ENCODE assay signal across 14 cellular contexts in genomic region chr5:93164690-93165089, GRCh38.
DNase-seq lines count a peak whose midpoint lies in the region; ATAC-seq, FAIRE-seq and TF ChIP-seq lines count a peak whose summit lies in the region.
"Had no signal": no experiment of that assay in that cellular context is flagged by ENCODE, and none has a peak within 500 bp of the region (broad histone marks: within the 10 kb centered on the region; RNA-seq: fewer than 3 reads in every experiment).

No MANE protein-coding gene starts in this region.

- H3K27me3 ChIP-seq in astrocyte (ENCODE audit: insufficient read depth, low read length): no peaks in the 10 kb centered on the region
- H3K27me3 ChIP-seq: SJCRH30 had no signal

- H3K36me3 ChIP-seq in astrocyte (ENCODE audit: insufficient read depth, low read length): no peaks in the 10 kb centered on the region
- no peaks in the 10 kb centered on the region for H3K36me3 ChIP-seq in mucosa of descending colon (ENCODE audit: low read depth)
- H3K36me3 ChIP-seq: SJCRH30 had no signal

- no peak overlapping the region for H3K4me2 ChIP-seq in astrocyte (ENCODE audit: low read length)

- H3K79me2 ChIP-seq in astrocyte (ENCODE audit: insufficient read depth, low read length): no peaks in the 10 kb centered on the region

- H3K9ac ChIP-seq in astrocyte (ENCODE audit: low read length): no peak overlapping the region

- FAIRE-seq in astrocyte (lab: Jason Lieb, UNC): peak; percentile 68

- H3K4me1 Mint-ChIP-seq in astrocyte (ENCODE audit: low read depth, unreplicated experiment): peaks cover 28% of the 10 kb centered on the region
- peaks cover 16% of the 10 kb centered on the region for H3K4me1 Mint-ChIP-seq in endothelial cell (ENCODE audit: unreplicated experiment)
- H3K4me1 Mint-ChIP-seq: activated naive CD8-positive, alpha-beta T cell treated with anti-CD3 and anti-CD28 coated beads, Interleukin-2, amount 10 ng/mL, durations not matched to agents 7 days and 5 days had no signal

- no peaks in the 10 kb centered on the region for H4K20me1 ChIP-seq in astrocyte (ENCODE audit: insufficient read depth, low read length)

- DNase-seq in AG08395 (ENCODE audit: low spot score): peak; percentile 75
- peak; percentile 63 for DNase-seq in HS-5 (ENCODE audit: low read depth)
- DNase-seq in astrocyte (ENCODE audit: low read depth): peak; percentile 69
- DNase-seq in left kidney (ENCODE audit: low read depth, low spot score): peak; percentile 29
- no peak for DNase-seq in mucosa of descending colon
- no peak for DNase-seq in endothelial cell (ENCODE audit: low spot score)
- DNase-seq in activated naive CD4-positive, alpha-beta T cell treated with anti-CD3 and anti-CD28 coated beads, Interleukin-2, amount 50 U/mL, for 16 hours: no peak
- DNase-seq: activated CD4-positive, alpha-beta T cell treated with anti-CD3 and anti-CD28 coated beads, Interleukin-2, amount 50 U/mL, for 1 hour; activated naive CD8-positive, alpha-beta T cell treated with anti-CD3 and anti-CD28 coated beads, Interleukin-2, amount 10 ng/mL, durations not matched to agents 7 days and 5 days; erythroblast; left cardiac atrium; retina had no signal

- H3K4me1 ChIP-seq in astrocyte (ENCODE audit: insufficient read depth, low read length): peaks cover 31% of the 10 kb centered on the region
- H3K4me1 ChIP-seq in mucosa of descending colon (ENCODE audit: low read depth): no peaks in the 10 kb centered on the region

- no peaks in the 10 kb centered on the region for H3K27me3 Mint-ChIP-seq in astrocyte (ENCODE audit: low read depth, unreplicated experiment)
- peaks cover 2% of the 10 kb centered on the region for H3K27me3 Mint-ChIP-seq in endothelial cell (ENCODE audit: unreplicated experiment)
- H3K27me3 Mint-ChIP-seq: activated naive CD8-positive, alpha-beta T cell treated with anti-CD3 and anti-CD28 coated beads, Interleukin-2, amount 10 ng/mL, durations not matched to agents 7 days and 5 days had no signal

- H3K4me3 Mint-ChIP-seq in astrocyte (ENCODE audit: unreplicated experiment) (no peak overlapping the region), endothelial cell (ENCODE audit: unreplicated experiment) (no peak overlapping the region)
- H3K4me3 Mint-ChIP-seq: activated naive CD8-positive, alpha-beta T cell treated with anti-CD3 and anti-CD28 coated beads, Interleukin-2, amount 10 ng/mL, durations not matched to agents 7 days and 5 days had no signal

- H3K27ac Mint-ChIP-seq in astrocyte (ENCODE audit: unreplicated experiment) (peak overlapping the region; percentile 24), endothelial cell (ENCODE audit: unreplicated experiment) (no peak overlapping the region)
- H3K27ac Mint-ChIP-seq: activated naive CD8-positive, alpha-beta T cell treated with anti-CD3 and anti-CD28 coated beads, Interleukin-2, amount 10 ng/mL, durations not matched to agents 7 days and 5 days had no signal

- H3K36me3 Mint-ChIP-seq in astrocyte (ENCODE audit: low read depth, unreplicated experiment) (no peaks in the 10 kb centered on the region), endothelial cell (ENCODE audit: low read depth, unreplicated experiment) (no peaks in the 10 kb centered on the region)
- H3K36me3 Mint-ChIP-seq: activated naive CD8-positive, alpha-beta T cell treated with anti-CD3 and anti-CD28 coated beads, Interleukin-2, amount 10 ng/mL, durations not matched to agents 7 days and 5 days had no signal

- TF ChIP-seq CTCF in astrocyte (IDR thresholded peaks at IDR 0.05; ENCODE audit: insufficient read depth, low read depth, low read length): no peak
- no peak for TF ChIP-seq CTCF in mucosa of descending colon (IDR thresholded peaks at IDR 0.05)
- no peak for TF ChIP-seq CTCF in endothelial cell (IDR thresholded peaks at IDR 0.05; ENCODE audit: unreplicated experiment)

- H3K4me3 ChIP-seq in astrocyte (ENCODE audit: insufficient read depth, low read depth, low read length) (no peak overlapping the region), mucosa of descending colon (no peak overlapping the region)
- H3K4me3 ChIP-seq: SJCRH30 had no signal

- no peak overlapping the region for H2AFZ ChIP-seq in astrocyte (ENCODE audit: low read depth, low read length)

- ATAC-seq in GM18519 (IDR thresholded peaks at IDR 0.05; ENCODE audit: low FRiP score, unreplicated experiment) (no peak), mucosa of descending colon (no peak)

- H3K9me3 Mint-ChIP-seq in astrocyte (ENCODE audit: unreplicated experiment) (peaks cover 10% of the 10 kb centered on the region), endothelial cell (ENCODE audit: unreplicated experiment) (no peaks in the 10 kb centered on the region)

- H3K27ac ChIP-seq in astrocyte (ENCODE audit: low read depth, low read length): no peak overlapping the region
- H3K27ac ChIP-seq: SJCRH30 had no signal

- intact Hi-C loops in mucosa of descending colon (cut with DNase I, micrococcal nuclease): no loop called here

- H3K9me3 ChIP-seq in astrocyte (ENCODE audit: insufficient read depth, low read depth, low read length) (no peaks in the 10 kb centered on the region), mucosa of descending colon (no peaks in the 10 kb centered on the region)
- H3K9me3 ChIP-seq: SJCRH30 had no signal

Comparison
In these comparisons a context has a peak if more than half of its experiments do, and no peak if none do; other contexts are left out.
1. DNase-seq: peak in AG08395 (single experiment), HS-5 (single experiment), astrocyte (single experiment) and left kidney (single experiment); none in mucosa of descending colon (0 of 3), endothelial cell (single experiment) and activated naive CD4-positive, alpha-beta T cell treated with anti-CD3 and anti-CD28 coated beads, Interleukin-2, amount 50 U/mL, for 16 hours (single experiment).